In genomic region chr16:2500937-2501750, GRCh38 we compare ENCODE assay signal across 1 cellular context.
TF ChIP-seq lines count a peak whose summit lies in the region.

No MANE protein-coding gene starts in this region.

TF ChIP-seq in HepG2, 621 proteins besides CTCF, POLR2A, EP300 and RAD21 (continued from another document):
- TF ChIP-seq BCLAF1 (IDR thresholded peaks at IDR 0.05): no peak
- TF ChIP-seq JDP2 (CRISPR knock-in tag; IDR thresholded peaks at IDR 0.05; ENCODE audit: borderline replicate concordance): no peak
- TF ChIP-seq REPIN1 (CRISPR knock-in tag; IDR thresholded peaks at IDR 0.05; ENCODE audit: borderline replicate concordance, low read depth): 0 out of 2 replicates have a peak, but pooled peaks have one; percentile 48
- no peak for TF ChIP-seq NR1H2 (CRISPR knock-in tag; IDR thresholded peaks at IDR 0.05; ENCODE audit: borderline replicate concordance, low read depth)
- no peak for TF ChIP-seq ZNF720 (CRISPR knock-in tag; IDR thresholded peaks at IDR 0.05)
- 0 out of 2 replicates have a peak, but pooled peaks have one; percentile 48 for TF ChIP-seq HNF1B (CRISPR knock-in tag; IDR thresholded peaks at IDR 0.05)
- TF ChIP-seq ZBTB20 (CRISPR knock-in tag; IDR thresholded peaks at IDR 0.05; ENCODE audit: borderline replicate concordance, low read depth): peak; percentile 65; the same call in 1 of the 2 replicates
- no peak for TF ChIP-seq ETV6 (CRISPR knock-in tag; conservative IDR thresholded peaks at IDR 0.05)
- 0 out of 2 replicates have a peak, but pooled peaks have one; percentile 26 for TF ChIP-seq HIC2 (CRISPR knock-in tag; IDR thresholded peaks at IDR 0.05; ENCODE audit: low read depth)
- TF ChIP-seq ZNF17 (CRISPR knock-in tag; IDR thresholded peaks at IDR 0.05): no peak
- TF ChIP-seq GATAD1 (CRISPR knock-in tag; IDR thresholded peaks at IDR 0.05): peak; percentile 61
- peak; percentile 72; the same call in 1 of the 2 replicates for TF ChIP-seq ZNF580 (CRISPR knock-in tag; IDR thresholded peaks at IDR 0.05; ENCODE audit: borderline replicate concordance, low read depth)
